16 cellular contexts compared by ENCODE assay signal in the genomic region with DNA sequence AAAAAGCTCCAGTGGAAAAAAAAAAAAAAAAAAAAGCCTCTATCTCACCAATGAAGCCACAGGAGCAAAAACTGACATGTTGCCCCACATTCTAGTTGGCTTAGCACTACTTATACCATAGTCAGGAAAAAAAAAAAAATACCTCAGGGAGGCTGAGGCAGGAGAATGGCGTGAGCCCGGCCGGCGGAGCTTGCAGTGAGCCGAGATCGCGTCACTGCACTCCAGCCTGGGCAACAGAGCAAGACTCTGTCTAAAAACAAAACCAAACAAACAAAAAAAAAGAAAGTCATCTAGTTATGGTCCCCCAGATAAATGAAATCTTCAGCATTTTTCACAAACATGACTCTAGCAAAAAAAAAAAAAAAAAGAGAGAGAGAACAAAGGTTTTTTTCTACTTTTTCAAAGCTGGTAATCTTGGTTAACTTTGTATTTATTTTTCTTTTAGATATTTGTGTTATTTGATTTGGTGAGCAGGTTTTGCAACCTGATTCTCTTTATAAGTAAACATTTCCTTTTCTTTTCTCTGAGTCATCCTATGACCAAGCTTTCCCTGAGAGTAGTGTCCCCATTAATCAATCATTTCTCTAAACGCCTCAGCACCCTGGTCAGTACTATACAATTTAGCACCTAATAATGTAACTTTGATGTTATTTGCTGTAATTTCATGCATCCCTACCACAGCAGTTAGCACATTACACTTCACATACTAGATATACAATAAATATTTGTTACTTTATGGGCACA.
DNase-seq lines count a peak whose midpoint lies in the region; ATAC-seq, FAIRE-seq and TF ChIP-seq lines count a peak whose summit lies in the region.
"Had no signal": no experiment of that assay in that cellular context is flagged by ENCODE, and none has a peak within 500 bp of the region (broad histone marks: within the 10 kb centered on the region; RNA-seq: fewer than 3 reads in every experiment).

No MANE protein-coding gene starts in this region.

- FAIRE-seq in bronchial epithelial cell (lab: Jason Lieb, UNC): no peak
- FAIRE-seq: H1 had no signal

- TF ChIP-seq CTCF in bronchial epithelial cell (IDR thresholded peaks at IDR 0.05; ENCODE audit: insufficient read depth, low read length, severe bottlenecking) (no peak), GM20000 (IDR thresholded peaks at IDR 0.05; ENCODE audit: extremely low read depth, missing control alignments) (no peak)

- no peak overlapping the region for H3K4me3 ChIP-seq in bronchial epithelial cell (ENCODE audit: low read depth, low read length)
- H3K4me3 ChIP-seq: SJCRH30 had no signal

- peak; percentile 82 for ATAC-seq in left lobe of liver

- peaks cover 6% of the 10 kb centered on the region for H3K27me3 ChIP-seq in bronchial epithelial cell (ENCODE audit: control insufficient read depth, insufficient read depth, low read length)
- H3K27me3 ChIP-seq: BE2C, SJCRH30 had no signal

- peak; percentile 12 for DNase-seq in HCEC 1CT
- DNase-seq in NCI-H748 (lab: John Stamatoyannopoulos, UW; ENCODE audit: unreplicated experiment): peak; percentile 24
- peak; percentile 72 for DNase-seq in bronchial epithelial cell (ENCODE audit: low read depth)
- no peak for DNase-seq in left lobe of liver (ENCODE audit: low spot score)
- DNase-seq in epidermal melanocyte (ENCODE audit: insufficient read length, low spot score): no peak
- no peak for DNase-seq in GM20000 (ENCODE audit: low spot score)
- DNase-seq in SW 1271 (lab: John Stamatoyannopoulos, UW): no peak
- DNase-seq: BE2C; CD8-positive, alpha-beta memory T cell; Kasumi-1; NCI-H1694; NCI-H2107; NCI-H226; NCI-H774; SJCRH30 had no signal

- no peaks in the 10 kb centered on the region for H3K36me3 ChIP-seq in bronchial epithelial cell (ENCODE audit: control insufficient read depth, insufficient read depth, low read length)
- H3K36me3 ChIP-seq: BE2C, SJCRH30 had no signal

Comparison
In these comparisons a context has a peak if more than half of its experiments do, and no peak if none do; other contexts are left out.
1. DNase-seq: peak in HCEC 1CT (single experiment), NCI-H748 (single experiment) and bronchial epithelial cell (single experiment); none in left lobe of liver (single experiment), epidermal melanocyte (single experiment), GM20000 (single experiment) and SW 1271 (0 of 2).